Comparison of ENCODE assay signal across 11 cellular contexts in the genomic region with DNA sequence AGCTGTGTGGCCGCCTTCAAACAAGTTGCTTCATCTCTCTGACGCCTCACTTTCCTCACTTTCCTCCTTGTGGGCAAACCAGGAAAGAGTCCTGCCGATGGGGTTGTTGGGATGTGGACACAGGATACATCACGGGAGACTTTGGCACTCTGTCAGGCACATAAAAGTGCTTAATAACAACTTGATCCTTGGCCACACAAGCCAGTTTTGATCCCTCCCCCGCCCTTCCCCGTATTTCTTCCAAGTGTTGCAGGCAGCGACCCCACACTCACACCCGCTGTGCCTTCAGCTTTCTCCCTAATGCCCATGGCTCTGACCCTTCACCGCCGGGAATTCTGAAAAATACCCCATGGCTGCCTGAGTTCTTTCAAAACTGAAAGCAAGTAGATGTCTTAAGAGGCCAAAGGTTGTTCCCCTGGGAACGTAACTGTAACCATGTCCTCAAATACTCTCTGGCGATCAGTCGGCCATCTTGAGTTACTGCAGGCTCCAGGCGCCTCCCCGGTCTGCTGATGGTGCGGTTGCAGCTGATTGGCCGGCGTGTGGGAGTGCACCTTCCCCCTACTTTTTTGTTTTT. TPM values are rescaled to one million over a fixed set of nuclear protein-coding genes. Genes with fewer than 3 reads are reported as not detected.
DNase-seq lines count a peak whose midpoint lies in the region; ATAC-seq and TF ChIP-seq lines count a peak whose summit lies in the region.
"Had no signal": no experiment of that assay in that cellular context is flagged by ENCODE, and none has a peak within 500 bp of the region (broad histone marks: within the 10 kb centered on the region; RNA-seq: fewer than 3 reads in every experiment).

No MANE protein-coding gene starts in this region.

- H3K4me3 Mint-ChIP-seq in activated naive CD4-positive, alpha-beta T cell treated with anti-CD3 and anti-CD28 coated beads for 36 hours, result no peak overlapping the region
- H3K4me3 Mint-ChIP-seq: stimulated activated naive B cell treated with anti-CD40 and anti-IgM and Interleukin-4, amounts not matched to agents 10 μg/mL and 1 μg/mL and 100 μg/mL, for 72 hours had no signal

- intact Hi-C loops in activated naive CD4-positive, alpha-beta T cell treated with anti-CD3 and anti-CD28 coated beads for 36 hours (cut with micrococcal nuclease), result no loop called here

- no peak for ATAC-seq in HG03457 (IDR thresholded peaks at IDR 0.05; ENCODE audit: unreplicated experiment)
- ATAC-seq in GM21360 (IDR thresholded peaks at IDR 0.05; ENCODE audit: unreplicated experiment), result no peak
- no peak for ATAC-seq in HG03095 (IDR thresholded peaks at IDR 0.05; ENCODE audit: unreplicated experiment)
- ATAC-seq: stimulated activated naive B cell treated with anti-CD40 and anti-IgM and Interleukin-4, amounts not matched to agents 10 μg/mL and 1 μg/mL and 100 μg/mL, for 72 hours had no signal

- H3K4me3 ChIP-seq in fibroblast of pulmonary artery (replicated peaks; ENCODE audit: low read depth, low read length) (no peak overlapping the region), muscle layer of duodenum (ENCODE audit: low read depth in 1 of 2, low read length in 2 of 2) (peak overlapping the region in 1 of 2 donors; percentile 37)
- H3K4me3 ChIP-seq: skin epidermis had no signal

- no peaks in the 10 kb centered on the region for H3K36me3 ChIP-seq in muscle layer of duodenum (ENCODE audit: control insufficient read depth in 1 of 2, insufficient read depth in 2 of 2, low read length in 2 of 2)

- CTCF ChIA-PET in activated naive CD4-positive, alpha-beta T cell treated with anti-CD3 and anti-CD28 coated beads for 36 hours (lab: Charles Lee), result interaction anchor here (7.1 kb wide), 1 partner anchor 188 kb away, joined by 75 read pairs; no protein-coding TSS in a partner anchor

- no peaks in the 10 kb centered on the region for H3K9me3 Mint-ChIP-seq in activated naive CD4-positive, alpha-beta T cell treated with anti-CD3 and anti-CD28 coated beads for 36 hours
- H3K9me3 Mint-ChIP-seq: stimulated activated naive B cell treated with anti-CD40 and anti-IgM and Interleukin-4, amounts not matched to agents 10 μg/mL and 1 μg/mL and 100 μg/mL, for 72 hours had no signal

- DNase-seq in AG08396 (ENCODE audit: low spot score), result peak; percentile 52
- DNase-seq in OCI-M1 (lab: John Stamatoyannopoulos, UW), result peak; percentile 24
- DNase-seq in fibroblast of pulmonary artery (ENCODE audit: low read depth), result peak; percentile 55
- DNase-seq in activated naive CD4-positive, alpha-beta T cell treated with anti-CD3 and anti-CD28 coated beads for 36 hours, result no peak
- DNase-seq: NCI-H1092 treated with DMSO at 0.1 percent for 48 hours; stimulated activated naive B cell treated with anti-CD40 and anti-IgM and Interleukin-4, amounts not matched to agents 10 μg/mL and 1 μg/mL and 100 μg/mL, for 72 hours had no signal

- H3K36me3 Mint-ChIP-seq in activated naive CD4-positive, alpha-beta T cell treated with anti-CD3 and anti-CD28 coated beads for 36 hours (ENCODE audit: low read depth), result no peaks in the 10 kb centered on the region
- H3K36me3 Mint-ChIP-seq: stimulated activated naive B cell treated with anti-CD40 and anti-IgM and Interleukin-4, amounts not matched to agents 10 μg/mL and 1 μg/mL and 100 μg/mL, for 72 hours had no signal

- no peak overlapping the region for H3K27ac Mint-ChIP-seq in activated naive CD4-positive, alpha-beta T cell treated with anti-CD3 and anti-CD28 coated beads for 36 hours
- H3K27ac Mint-ChIP-seq: stimulated activated naive B cell treated with anti-CD40 and anti-IgM and Interleukin-4, amounts not matched to agents 10 μg/mL and 1 μg/mL and 100 μg/mL, for 72 hours had no signal

- H3K4me1 ChIP-seq in muscle layer of duodenum (ENCODE audit: control insufficient read depth in 1 of 2, insufficient read depth in 2 of 2, low read length in 2 of 2), result peaks cover 7 to 12% of the 10 kb centered on the region in 2 donors

- peak overlapping the region; percentile 70 for H3K27ac ChIP-seq in muscle layer of duodenum (ENCODE audit: low read length)

- no peaks in the 10 kb centered on the region for H3K9me3 ChIP-seq in muscle layer of duodenum (ENCODE audit: control insufficient read depth in 1 of 2, low read length in 2 of 2)

- no peaks in the 10 kb centered on the region for H3K27me3 Mint-ChIP-seq in activated naive CD4-positive, alpha-beta T cell treated with anti-CD3 and anti-CD28 coated beads for 36 hours (ENCODE audit: low read depth)

- no peaks in the 10 kb centered on the region for H3K27me3 ChIP-seq in muscle layer of duodenum (ENCODE audit: low read depth, low read length)

- H3K4me1 Mint-ChIP-seq in activated naive CD4-positive, alpha-beta T cell treated with anti-CD3 and anti-CD28 coated beads for 36 hours (ENCODE audit: low read depth), result no peaks in the 10 kb centered on the region

- no peak for TF ChIP-seq CTCF in fibroblast of pulmonary artery (IDR thresholded peaks at IDR 0.05; ENCODE audit: low read length, missing control alignments)

RNA-seq across cellular contexts. Expression of a gene that starts 59.8 kb away (rescaled TPM):
- total RNA-seq in activated naive CD4-positive, alpha-beta T cell treated with anti-CD3 and anti-CD28 coated beads for 36 hours, result 1 to 10 TPM in 1 of 2 experiments, under 1 TPM in 1; 0.95 to 2.0 TPM
